ENCODE assay signal across 9 cellular contexts in genomic region chr1:79006564-79006963, GRCh38. TPM values are rescaled to one million over a fixed set of nuclear protein-coding genes. Genes with fewer than 3 reads are reported as not detected.
DNase-seq lines count a peak whose midpoint lies in the region; ATAC-seq and TF ChIP-seq lines count a peak whose summit lies in the region.
"Had no signal": no experiment of that assay in that cellular context is flagged by ENCODE, and none has a peak within 500 bp of the region (broad histone marks: within the 10 kb centered on the region; RNA-seq: fewer than 3 reads in every experiment).

Gene ADGRL4 (minus strand): TSS chr1:79006730. CDS start chr1:79006654, 76 bp downstream.

- H3K27me3 ChIP-seq in RWPE2 (ENCODE audit: insufficient read depth, poor library complexity, severe bottlenecking) (no peaks in the 10 kb centered on the region), foreskin keratinocyte (peaks cover 9% of the 10 kb centered on the region), tibial nerve (peaks cover 0 to 10% of the 10 kb centered on the region in 2 donors)

- no peak for TF ChIP-seq CTCF in RWPE2 (IDR thresholded peaks at IDR 0.05; ENCODE audit: poor library complexity, severe bottlenecking)
- no peak for TF ChIP-seq CTCF in foreskin keratinocyte (conservative IDR thresholded peaks at IDR 0.05)
- TF ChIP-seq CTCF in tibial nerve (IDR thresholded peaks at IDR 0.05): no peak

- ATAC-seq in RWPE2 (ENCODE audit: low read depth): peak; percentile 67
- ATAC-seq in foreskin keratinocyte: peak; percentile 31
- ATAC-seq in HG03135 (IDR thresholded peaks at IDR 0.05; ENCODE audit: unreplicated experiment): no peak
- no peak for ATAC-seq in GM21619 (IDR thresholded peaks at IDR 0.05; ENCODE audit: unreplicated experiment)

- no peaks in the 10 kb centered on the region for H3K36me3 ChIP-seq in RWPE2 (ENCODE audit: low read depth)
- H3K36me3 ChIP-seq in tibial nerve: no peaks in the 10 kb centered on the region

- WGBS in tibial nerve, 2 donors: 6 to 10% methylated on average over 35 of the region's 35 CpGs

- H3K4me1 ChIP-seq in RWPE2 (ENCODE audit: insufficient read depth, poor library complexity, severe bottlenecking) (no peaks in the 10 kb centered on the region), foreskin keratinocyte (no peaks in the 10 kb centered on the region), tibial nerve (peaks cover 0 to 6% (median 0%) of the 10 kb centered on the region in 4 donors)

- no peak for TF ChIP-seq EP300 in tibial nerve (IDR thresholded peaks at IDR 0.05)

- H3K9me3 ChIP-seq in RWPE2 (ENCODE audit: severe bottlenecking) (no peaks in the 10 kb centered on the region), tibial nerve (no peaks in the 10 kb centered on the region)

- H3K4me3 ChIP-seq in RWPE2 (ENCODE audit: severe bottlenecking): peak within 1 kb of the TSS; percentile 10
- H3K4me3 ChIP-seq in tibial nerve: peak within 1 kb of the TSS in 2 of 4 donors; percentile 22 to 39

- TF ChIP-seq POLR2A in tibial nerve (IDR thresholded peaks at IDR 0.05): no peak

- DNase-seq in RWPE2 (ENCODE audit: low spot score) (peak; percentile 29), foreskin keratinocyte (no peak), mucosa of gallbladder (ENCODE audit: low spot score) (peak; percentile 11), tibial nerve (ENCODE audit: low spot score in 2 of 2) (no peak), GF-D8 (lab: John Stamatoyannopoulos, UW) (no peak), SK-N-DZ (ENCODE audit: low spot score) (no peak)
- DNase-seq: T-helper 9 cell had no signal

- H3K27ac ChIP-seq in RWPE2 (ENCODE audit: poor library complexity, severe bottlenecking) (no peak within 1 kb of the TSS), foreskin keratinocyte (no peak within 1 kb of the TSS), tibial nerve (peak within 1 kb of the TSS in 2 of 4 donors; percentile 2 to 74)

RNA-seq across cellular contexts. Expression of gene ADGRL4, which starts in this region (rescaled TPM):
- total RNA-seq in foreskin keratinocyte (not detected in 2 replicates), mucosa of gallbladder (9.3 TPM), tibial nerve (10 to 100 TPM; 17.0 to 54.0 (median 33.5) TPM)
- polyA plus RNA-seq in foreskin keratinocyte: not detected in 2 replicates
- polyA plus RNA-seq in SK-N-DZ (2014; cell fraction: cytosol; rRNA removed): not detected in 2 replicates
- polyA plus RNA-seq in SK-N-DZ (2014; cell fraction: nucleus; rRNA removed): not detected in 2 replicates

Comparison
In these comparisons a context has a peak if more than half of its experiments do, and no peak if none do; other contexts are left out.
1. RNA of gene ADGRL4 (total RNA-seq): 17.0 to 54.0 TPM in tibial nerve and 9.3 TPM in mucosa of gallbladder (single experiment); not detected in foreskin keratinocyte; every median in the first group is over 10 times any median in the second.
2. Peak in ATAC-seq in foreskin keratinocyte; RNA of the gene not detected or under 1 TPM.
3. DNase-seq: peak in RWPE2 (single experiment) and mucosa of gallbladder (single experiment); none in foreskin keratinocyte (0 of 2), tibial nerve (0 of 2), GF-D8 (single experiment) and SK-N-DZ (single experiment).